ENCODE assay signal across 18 cellular contexts in genomic region chr2:160042054-160042453, GRCh38. TPM values are rescaled to one million over a fixed set of nuclear protein-coding genes. Genes with fewer than 3 reads are reported as not detected.
A peak's percentile ranks its signal among the peaks of the same experiment; 100 is the strongest.
DNase-seq lines count a peak whose midpoint lies in the region; ATAC-seq lines count a peak whose summit lies in the region.
"Had no signal": no experiment of that assay in that cellular context is flagged by ENCODE, and none has a peak within 500 bp of the region (broad histone marks: within the 10 kb centered on the region; RNA-seq: fewer than 3 reads in every experiment).

No MANE protein-coding gene starts in this region.

- H3K27ac Mint-ChIP-seq in activated naive CD4-positive, alpha-beta T cell treated with anti-CD3 and anti-CD28 coated beads for 36 hours = no peak overlapping the region
- no peak overlapping the region for H3K27ac Mint-ChIP-seq in activated T-helper 17 cell treated with anti-CD3 and anti-CD28 coated beads, Interleukin-2, amount 50 U/mL, for 72 hours
- H3K27ac Mint-ChIP-seq: CD8-positive, alpha-beta T cell had no signal

- DNase-seq in activated naive CD4-positive, alpha-beta T cell treated with anti-CD3 and anti-CD28 coated beads for 36 hours = peak; percentile 65
- no peak for DNase-seq in activated naive CD4-positive, alpha-beta T cell (lab: John Stamatoyannopoulos, UW)
- peak; percentile 5 to 24 for DNase-seq in lung microvascular endothelial cell (ENCODE audit: low read depth in 2 of 2)
- DNase-seq in stimulated activated CD8-positive, alpha-beta memory T cell treated with anti-CD3 and anti-CD28 coated beads, Interleukin-4, amount 100 ng/mL, for 48 hours = peak; percentile 53
- DNase-seq in NCI-H345 treated with DMSO at 0.1 percent for 48 hours (lab: John Stamatoyannopoulos, UW; ENCODE audit: unreplicated experiment) = no peak
- DNase-seq: activated CD8-positive, alpha-beta memory T cell treated with anti-CD3 and anti-CD28 coated beads for 24 hours; CD8-positive, alpha-beta T cell; effector CD4-positive, alpha-beta T cell; esophagus squamous epithelium; GOT3; mammary epithelial cell; NCI-H2171 treated with DMSO at 0.1 percent for 48 hours; SHP77 had no signal

- no peaks in the 10 kb centered on the region for H3K36me3 Mint-ChIP-seq in activated naive CD4-positive, alpha-beta T cell treated with anti-CD3 and anti-CD28 coated beads for 36 hours (ENCODE audit: low read depth)
- H3K36me3 Mint-ChIP-seq in activated T-helper 17 cell treated with anti-CD3 and anti-CD28 coated beads, Interleukin-2, amount 50 U/mL, for 72 hours (ENCODE audit: low read depth) = no peaks in the 10 kb centered on the region
- H3K36me3 Mint-ChIP-seq: CD8-positive, alpha-beta T cell had no signal

- peak; percentile 97 for ATAC-seq in activated T-helper 17 cell treated with anti-CD3 and anti-CD28 coated beads, Interleukin-2, amount 50 U/mL, for 72 hours (replicated peaks)
- ATAC-seq in GM21786 (IDR thresholded peaks at IDR 0.05; ENCODE audit: unreplicated experiment) (no peak), HG02884 (IDR thresholded peaks at IDR 0.05; ENCODE audit: unreplicated experiment) (no peak)
- ATAC-seq: CD8-positive, alpha-beta T cell; gastroesophageal sphincter; K562 had no signal

- intact Hi-C loops in activated naive CD4-positive, alpha-beta T cell treated with anti-CD3 and anti-CD28 coated beads for 36 hours (cut with micrococcal nuclease) = loop anchor here (1.0 kb wide), 1 partner anchor 147 kb away; no protein-coding TSS in a partner anchor

- peaks cover 4% of the 10 kb centered on the region for H3K27me3 Mint-ChIP-seq in activated naive CD4-positive, alpha-beta T cell treated with anti-CD3 and anti-CD28 coated beads for 36 hours (ENCODE audit: low read depth)
- H3K27me3 Mint-ChIP-seq in activated T-helper 17 cell treated with anti-CD3 and anti-CD28 coated beads, Interleukin-2, amount 50 U/mL, for 72 hours = peaks cover 25% of the 10 kb centered on the region

- no peaks in the 10 kb centered on the region for H3K9me3 Mint-ChIP-seq in activated naive CD4-positive, alpha-beta T cell treated with anti-CD3 and anti-CD28 coated beads for 36 hours
- no peaks in the 10 kb centered on the region for H3K9me3 Mint-ChIP-seq in activated T-helper 17 cell treated with anti-CD3 and anti-CD28 coated beads, Interleukin-2, amount 50 U/mL, for 72 hours
- H3K9me3 Mint-ChIP-seq: CD8-positive, alpha-beta T cell had no signal

- CTCF ChIA-PET in activated naive CD4-positive, alpha-beta T cell treated with anti-CD3 and anti-CD28 coated beads for 36 hours (lab: Charles Lee) = no interaction called here

- no peak overlapping the region for H3K4me3 Mint-ChIP-seq in activated naive CD4-positive, alpha-beta T cell treated with anti-CD3 and anti-CD28 coated beads for 36 hours
- H3K4me3 Mint-ChIP-seq in activated T-helper 17 cell treated with anti-CD3 and anti-CD28 coated beads, Interleukin-2, amount 50 U/mL, for 72 hours = peak overlapping the region; percentile 8
- H3K4me3 Mint-ChIP-seq: CD8-positive, alpha-beta T cell had no signal

- H3K4me1 Mint-ChIP-seq in activated naive CD4-positive, alpha-beta T cell treated with anti-CD3 and anti-CD28 coated beads for 36 hours (ENCODE audit: low read depth) = no peaks in the 10 kb centered on the region
- peaks cover 8% of the 10 kb centered on the region for H3K4me1 Mint-ChIP-seq in activated T-helper 17 cell treated with anti-CD3 and anti-CD28 coated beads, Interleukin-2, amount 50 U/mL, for 72 hours

RNA-seq across cellular contexts. Expression of gene PLA2R1, which starts 20.4 kb away (rescaled TPM):
- not detected for total RNA-seq in activated naive CD4-positive, alpha-beta T cell treated with anti-CD3 and anti-CD28 coated beads for 36 hours
- under 1 TPM in 1 of 2 donors, not detected in 1; 0.02 TPM for total RNA-seq in activated T-helper 17 cell treated with anti-CD3 and anti-CD28 coated beads, Interleukin-2, amount 50 U/mL, for 72 hours
- 7.0 and 21.4 TPM in 2 replicates for total RNA-seq in lung microvascular endothelial cell
- total RNA-seq: CD8-positive, alpha-beta T cell; K562 had no signal

Comparison
In these comparisons a context has a peak if more than half of its experiments do, and no peak if none do; other contexts are left out.
1. DNase-seq: peak in activated naive CD4-positive, alpha-beta T cell treated with anti-CD3 and anti-CD28 coated beads for 36 hours (single experiment), lung microvascular endothelial cell (2 of 2) and stimulated activated CD8-positive, alpha-beta memory T cell treated with anti-CD3 and anti-CD28 coated beads, Interleukin-4, amount 100 ng/mL, for 48 hours (single experiment); none in activated naive CD4-positive, alpha-beta T cell (0 of 4) and NCI-H345 treated with DMSO at 0.1 percent for 48 hours (single experiment).